In the genomic region with DNA sequence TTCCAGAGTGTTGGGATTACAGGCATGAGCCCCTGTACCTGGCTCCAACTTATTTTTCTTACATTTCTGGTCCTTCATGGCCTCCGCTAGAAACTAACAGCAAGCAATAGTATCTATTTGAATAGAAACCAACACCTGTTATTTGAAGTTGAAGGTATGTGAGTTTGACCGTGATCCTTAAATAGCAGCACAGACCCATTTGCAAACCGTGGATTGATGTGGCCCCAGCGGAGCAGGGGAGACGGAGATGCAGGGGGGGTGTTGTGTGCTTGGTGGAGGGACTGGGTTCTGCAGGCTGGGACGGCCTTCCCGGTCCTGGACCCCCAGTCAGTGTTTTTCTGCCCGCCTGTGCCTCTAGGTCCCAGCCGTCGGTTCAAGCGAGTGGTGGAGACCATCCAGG, we compare ENCODE assay signal across 29 cellular contexts. TPM values are rescaled to one million over a fixed set of nuclear protein-coding genes. Genes with fewer than 3 reads are reported as not detected.
"Had no signal": no experiment of that assay in that cellular context is flagged by ENCODE, and none has a peak within 500 bp of the region (broad histone marks: within the 10 kb centered on the region; RNA-seq: fewer than 3 reads in every experiment).

No MANE protein-coding gene starts in this region.

- H3K4me1 ChIP-seq: esophagus muscularis mucosa, gastrocnemius medialis, heart right ventricle, left ventricle myocardium inferior, lower lobe of right lung, parathyroid adenoma, prostate gland, right lobe of liver, suprapubic skin, thyroid gland had no signal

- H3K79me2 ChIP-seq: parathyroid adenoma had no signal

- H3K27ac ChIP-seq: dorsolateral prefrontal cortex, epithelial cell of prostate, esophagus muscularis mucosa, gastrocnemius medialis, heart right ventricle, left ventricle myocardium inferior, lower lobe of right lung, parathyroid adenoma, prostate gland, right lobe of liver, suprapubic skin, thyroid gland had no signal

- H3K36me3 ChIP-seq: gastrocnemius medialis, left ventricle myocardium inferior, lower lobe of right lung, prostate gland, right lobe of liver, suprapubic skin, thyroid gland had no signal

- H3K27ac Mint-ChIP-seq: immature natural killer cell; memory B cell; mesothelial cell of epicardium; natural killer cell; stimulated activated effector memory CD8-positive, alpha-beta T cell treated with anti-CD3 and anti-CD28 coated beads, Interleukin-12 subunit alpha, Interleukin-12 subunit beta, amount 100 ng/mL, for 72 hours; type B pancreatic cell had no signal

- H3K4me3 Mint-ChIP-seq: immature natural killer cell; memory B cell; mesothelial cell of epicardium; natural killer cell; neural crest cell; stimulated activated effector memory CD8-positive, alpha-beta T cell treated with anti-CD3 and anti-CD28 coated beads, Interleukin-12 subunit alpha, Interleukin-12 subunit beta, amount 100 ng/mL, for 72 hours; type B pancreatic cell had no signal

- DNase-seq: cortex of kidney; dorsolateral prefrontal cortex; effector CD8-positive, alpha-beta T cell; gastrocnemius medialis; heart right ventricle; immature natural killer cell; left cardiac atrium; left ventricle myocardium inferior; lower lobe of right lung; natural killer cell; right lobe of liver; stimulated activated CD4-positive, alpha-beta T cell treated with anti-CD3 and anti-CD28 coated beads, Interleukin-4, amount 100 ng/mL, for 1 hour; stimulated activated CD8-positive, alpha-beta memory T cell treated with anti-CD3 and anti-CD28 coated beads, Interleukin-4, amount 100 ng/mL, for 48 hours; stimulated activated naive CD8-positive, alpha-beta T cell treated with anti-CD3 and anti-CD28 coated beads, Interleukin-15, Interleukin-2, amounts not matched to agents 100 U/mL and 50 U/mL, for 24 hours; thyroid gland had no signal

- H3K9ac ChIP-seq: parathyroid adenoma had no signal

- ATAC-seq: gastrocnemius medialis; heart right ventricle; left cardiac atrium; lower lobe of right lung; natural killer cell; right lobe of liver; stimulated activated effector memory CD8-positive, alpha-beta T cell treated with anti-CD3 and anti-CD28 coated beads, Interleukin-12 subunit alpha, Interleukin-12 subunit beta, amount 100 ng/mL, for 72 hours; stimulated activated naive CD8-positive, alpha-beta T cell treated with anti-CD3 and anti-CD28 coated beads, Interleukin-15, Interleukin-2, amounts not matched to agents 100 U/mL and 50 U/mL, for 24 hours had no signal

- H3K4me1 Mint-ChIP-seq: immature natural killer cell; natural killer cell; stimulated activated effector memory CD8-positive, alpha-beta T cell treated with anti-CD3 and anti-CD28 coated beads, Interleukin-12 subunit alpha, Interleukin-12 subunit beta, amount 100 ng/mL, for 72 hours had no signal

- H3K9me3 Mint-ChIP-seq: immature natural killer cell; memory B cell; mesothelial cell of epicardium; natural killer cell; neural crest cell; stimulated activated effector memory CD8-positive, alpha-beta T cell treated with anti-CD3 and anti-CD28 coated beads, Interleukin-12 subunit alpha, Interleukin-12 subunit beta, amount 100 ng/mL, for 72 hours; type B pancreatic cell had no signal

- H3K4me3 ChIP-seq: dorsolateral prefrontal cortex, esophagus muscularis mucosa, gastrocnemius medialis, heart right ventricle, left ventricle myocardium inferior, lower lobe of right lung, prostate gland, right lobe of liver, suprapubic skin, thyroid gland had no signal

- H3K27me3 ChIP-seq: dorsolateral prefrontal cortex, esophagus muscularis mucosa, gastrocnemius medialis, heart right ventricle, right lobe of liver, suprapubic skin, thyroid gland had no signal

- H3K9me3 ChIP-seq: esophagus muscularis mucosa, gastrocnemius medialis, lower lobe of right lung, prostate gland, right lobe of liver, suprapubic skin, thyroid gland had no signal

- H3K27me3 Mint-ChIP-seq: type B pancreatic cell had no signal

- H2AFZ ChIP-seq: parathyroid adenoma had no signal

- H3K36me3 Mint-ChIP-seq: natural killer cell had no signal

RNA-seq across cellular contexts. Expression of a gene that starts 16.9 kb away (rescaled TPM):
- total RNA-seq: fibroblast of villous mesenchyme, mesothelial cell of epicardium, myocyte, neural crest cell, prostate gland, renal cortical epithelial cell, suprapubic skin had no signal

RNA-seq across cellular contexts. Expression of a gene that starts 24.5 kb away (rescaled TPM):
- total RNA-seq: gastrocnemius medialis had no signal

RNA-seq across cellular contexts. Expression of a gene that starts 46.2 kb away (rescaled TPM):
- total RNA-seq: gastrocnemius medialis, heart right ventricle, left cardiac atrium, left ventricle myocardium inferior, lower lobe of right lung, mucosa of gallbladder, right lobe of liver had no signal
